29 cellular contexts compared by ENCODE assay signal in the genomic region with DNA sequence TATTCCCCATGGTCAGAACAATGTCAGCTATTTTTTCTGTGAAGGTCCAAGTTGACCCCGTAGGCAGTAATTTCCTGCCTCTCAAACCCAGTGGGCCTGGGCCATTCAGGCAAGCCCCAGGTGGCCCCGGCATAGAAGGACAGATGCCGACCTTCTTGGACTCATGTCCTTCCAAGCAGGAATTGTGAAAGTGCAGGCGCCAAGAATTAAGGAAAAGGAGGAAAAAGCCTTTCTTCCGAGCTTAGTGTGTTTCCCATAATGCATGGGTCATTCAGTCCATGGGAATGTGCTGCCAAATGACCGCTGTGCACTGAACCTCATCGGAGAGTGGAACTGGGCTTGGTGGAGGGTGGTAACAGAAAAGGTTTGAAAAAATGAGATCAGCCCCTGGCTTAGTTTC.
A peak's percentile ranks its signal among the peaks of the same experiment; 100 is the strongest.
DNase-seq lines count a peak whose midpoint lies in the region; ATAC-seq, FAIRE-seq and TF ChIP-seq lines count a peak whose summit lies in the region.
"Had no signal": no experiment of that assay in that cellular context is flagged by ENCODE, and none has a peak within 500 bp of the region (broad histone marks: within the 10 kb centered on the region; RNA-seq: fewer than 3 reads in every experiment).

No MANE protein-coding gene starts in this region.

- H3K4me1 ChIP-seq in IMR-90 (ENCODE audit: control insufficient read depth, insufficient read depth, low read length) (peaks cover 16% of the 10 kb centered on the region), astrocyte (ENCODE audit: insufficient read depth, low read length) (no peaks in the 10 kb centered on the region), heart left ventricle (peaks cover 0 to 21% (median 0%) of the 10 kb centered on the region in 12 donors), mesenchymal stem cell (ENCODE audit: control insufficient read depth, insufficient read depth, low read depth, low read length) (peaks cover 9% of the 10 kb centered on the region)
- H3K4me1 ChIP-seq: ascending aorta had no signal

- H3K4me3 ChIP-seq in IMR-90 (ENCODE audit: insufficient read depth, low read depth, low read length), result no peak overlapping the region
- no peak overlapping the region for H3K4me3 ChIP-seq in astrocyte (ENCODE audit: insufficient read depth, low read depth, low read length)
- no peak overlapping the region for H3K4me3 ChIP-seq in heart left ventricle
- no peak overlapping the region for H3K4me3 ChIP-seq in mesenchymal stem cell (ENCODE audit: insufficient read depth in 1 of 2, low read depth in 1 of 2, low read length in 2 of 2)
- H3K4me3 ChIP-seq: ascending aorta had no signal

- in situ Hi-C loops in IMR-90 (cut with MboI; ENCODE audit: low sequenced_read_pairs), result no loop called here

- no TSS peak for BruUV-seq in IMR-90 (replicated peaks; lab: Mats Ljungman, UMichigan)

- no peak overlapping the region for H3K27ac Mint-ChIP-seq in astrocyte (ENCODE audit: unreplicated experiment)
- H3K27ac Mint-ChIP-seq: activated CD8-positive, alpha-beta T cell treated with anti-CD3 and anti-CD28 coated beads, Interleukin-2, amount 10 ng/mL, durations not matched to agents 7 days and 5 days; activated naive CD4-positive, alpha-beta T cell treated with anti-CD3 and anti-CD28 coated beads, Interleukin-2, amount 50 U/mL, for 72 hours; dendritic cell treated with granulocyte-macrophage colony-stimulating factor and Interleukin-4, amounts not matched to agents 40 ng/mL and 50 ng/mL, for 4 days; naive thymus-derived CD4-positive, alpha-beta T cell; stimulated activated effector memory CD8-positive, alpha-beta T cell treated with anti-CD3 and anti-CD28 coated beads, Interleukin-12 subunit alpha, Interleukin-12 subunit beta, amount 100 ng/mL, for 72 hours; T-helper 1 cell treated with Interleukin-12 subunit alpha and Interleukin-12 subunit beta and Interleukin-4 antibody, amounts not matched to agents 30 μg/mL and 1 μg/mL, for 36 hours; type B pancreatic cell had no signal

- H3K9ac ChIP-seq in IMR-90 (ENCODE audit: low read depth, low read length) (no peak overlapping the region), astrocyte (ENCODE audit: low read length) (no peak overlapping the region), mesenchymal stem cell (ENCODE audit: low read length) (no peak overlapping the region)
- H3K9ac ChIP-seq: SK-N-SH had no signal

- WGBS in IMR-90 (ENCODE audit: extremely low coverage in 2 of 2, insufficient read length in 1 of 2), 2 experiments, result 90% methylated on average over 4 of the region's 7 CpGs; no CpG with 5 or more reads in 1 of the 2 experiments
- 52 to 66% (median 57%) methylated on average over 7 of the region's 7 CpGs for WGBS in heart left ventricle, 4 donors
- WGBS in mesenchymal stem cell, result 93% methylated on average over 7 of the region's 7 CpGs

- H3K27ac ChIP-seq in IMR-90 (ENCODE audit: insufficient read depth, low read length), result no peak overlapping the region
- H3K27ac ChIP-seq in astrocyte (ENCODE audit: low read depth, low read length), result no peak overlapping the region
- peak overlapping the region in 10 of 12 donors; percentile 4 to 75 (median 52) for H3K27ac ChIP-seq in heart left ventricle
- H3K27ac ChIP-seq in mesenchymal stem cell (ENCODE audit: low read length, poor library complexity, severe bottlenecking), result no peak overlapping the region
- H3K27ac ChIP-seq: ascending aorta had no signal

- H2BK5ac ChIP-seq in IMR-90 (ENCODE audit: low read depth, low read length, poor library complexity, severe bottlenecking) (no peak overlapping the region), mesenchymal stem cell (ENCODE audit: low read depth, low read length, poor library complexity, severe bottlenecking) (no peak overlapping the region)

- DNase-seq in IMR-90, result no peak
- no peak for DNase-seq in astrocyte (ENCODE audit: low read depth)
- peak; percentile 53 to 75 (median 57) for DNase-seq in heart left ventricle
- DNase-seq in mesenchymal stem cell, result no peak
- no peak for DNase-seq in HK-2 (ENCODE audit: unreplicated experiment)
- no peak for DNase-seq in UCSD-AML1 (lab: John Stamatoyannopoulos, UW; ENCODE audit: unreplicated experiment)
- DNase-seq in NCI-H1436 (lab: John Stamatoyannopoulos, UW), result no peak
- DNase-seq: ACHN; activated CD8-positive, alpha-beta T cell treated with anti-CD3 and anti-CD28 coated beads, Interleukin-2, amount 10 ng/mL, durations not matched to agents 7 days and 5 days; activated T-cell treated with anti-CD3 and anti-CD28 coated beads for 4 hours; central memory CD4-positive, alpha-beta T cell; head of caudate nucleus; midbrain; naive thymus-derived CD4-positive, alpha-beta T cell; NCI-H1092; NCI-H1930; NCI-H69; RPMI8226; SK-N-SH; stimulated activated CD4-positive, alpha-beta T cell treated with anti-CD3 and anti-CD28 coated beads, Interleukin-4, amount 100 ng/mL, for 1 hour had no signal

- no peak overlapping the region for H2BK12ac ChIP-seq in mesenchymal stem cell (ENCODE audit: low read length in 2 of 2)

- POLR2A ChIA-PET in IMR-90 (lab: Charles Lee; ENCODE audit: unreplicated experiment), result no interaction called here

- H3K9me1 ChIP-seq in IMR-90 (ENCODE audit: insufficient read depth, low read length), result no peaks in the 10 kb centered on the region

- no peak for FAIRE-seq in astrocyte (lab: Jason Lieb, UNC)
- FAIRE-seq: H1 had no signal

- H3K27me3 ChIP-seq in IMR-90 (ENCODE audit: control insufficient read depth, insufficient read depth, low read length), result no peaks in the 10 kb centered on the region
- no peaks in the 10 kb centered on the region for H3K27me3 ChIP-seq in astrocyte (ENCODE audit: insufficient read depth, low read length)
- no peaks in the 10 kb centered on the region for H3K27me3 ChIP-seq in heart left ventricle
- H3K27me3 ChIP-seq in mesenchymal stem cell (ENCODE audit: control insufficient read depth in 1 of 2, insufficient read depth in 1 of 2, low read length in 2 of 2), result no peaks in the 10 kb centered on the region
- H3K27me3 ChIP-seq: ascending aorta had no signal

- no peak overlapping the region for H3K18ac ChIP-seq in IMR-90 (ENCODE audit: low read depth, low read length)
- no peak overlapping the region for H3K18ac ChIP-seq in mesenchymal stem cell (ENCODE audit: low read depth in 1 of 2, low read length in 2 of 2)

- TF ChIP-seq POLR2A in IMR-90 (IDR thresholded peaks at IDR 0.05; ENCODE audit: low read depth, low read length), result no peak
- no peak for TF ChIP-seq POLR2A in heart left ventricle (IDR thresholded peaks at IDR 0.05)

- no peak overlapping the region for H4K5ac ChIP-seq in IMR-90 (ENCODE audit: low read depth, low read length)

- H2AFZ ChIP-seq in IMR-90 (replicated peaks; ENCODE audit: low read length, poor library complexity), result no peak overlapping the region
- no peak overlapping the region for H2AFZ ChIP-seq in astrocyte (ENCODE audit: low read depth, low read length)
- no peak overlapping the region for H2AFZ ChIP-seq in mesenchymal stem cell (ENCODE audit: low read depth, low read length)

- H3K4me2 ChIP-seq in IMR-90 (ENCODE audit: low read depth, low read length) (no peak overlapping the region), astrocyte (ENCODE audit: low read length) (no peak overlapping the region), mesenchymal stem cell (ENCODE audit: low read length, poor library complexity, severe bottlenecking) (no peak overlapping the region)
- H3K4me2 ChIP-seq: SK-N-SH had no signal

- ATAC-seq in IMR-90 (ENCODE audit: low read depth), result no peak
- peak; percentile 77 to 90 (median 78) for ATAC-seq in heart left ventricle
- no peak for ATAC-seq in GM18907 (IDR thresholded peaks at IDR 0.05; ENCODE audit: unreplicated experiment)
- ATAC-seq: activated CD8-positive, alpha-beta T cell treated with anti-CD3 and anti-CD28 coated beads, Interleukin-2, amount 10 ng/mL, durations not matched to agents 7 days and 5 days; activated naive CD4-positive, alpha-beta T cell treated with anti-CD3 and anti-CD28 coated beads, Interleukin-2, amount 50 U/mL, for 72 hours; left lobe of liver; naive thymus-derived CD4-positive, alpha-beta T cell; stimulated activated effector memory CD8-positive, alpha-beta T cell treated with anti-CD3 and anti-CD28 coated beads, Interleukin-12 subunit alpha, Interleukin-12 subunit beta, amount 100 ng/mL, for 72 hours had no signal

- no peak for TF ChIP-seq CTCF in IMR-90 (conservative IDR thresholded peaks at IDR 0.05; ENCODE audit: low read depth, low read length)
- TF ChIP-seq CTCF in astrocyte (IDR thresholded peaks at IDR 0.05; ENCODE audit: insufficient read depth, low read depth, low read length), result no peak
- no peak for TF ChIP-seq CTCF in heart left ventricle (IDR thresholded peaks at IDR 0.05)

- H2BK20ac ChIP-seq in IMR-90 (ENCODE audit: low read depth, low read length), result peak overlapping the region; percentile 30; the same call in 1 of the 2 replicates

- intact Hi-C loops in IMR-90 (cut with micrococcal nuclease), result loop anchor here (5.0 to 10.0 kb wide), 2 partner anchors 87 to 1040 kb away; no protein-coding TSS in a partner anchor
- intact Hi-C loops in heart left ventricle (cut with DNase I), result loop anchor here in 8 of 10 donors (2.0 to 10.0 kb wide), 5 partner anchors 78 to 1050 kb away; a partner anchor contains a TSS

- H4K8ac ChIP-seq in IMR-90 (ENCODE audit: low read depth in 2 of 2, low read length in 2 of 2), result no peak overlapping the region
- no peak overlapping the region for H4K8ac ChIP-seq in mesenchymal stem cell (ENCODE audit: low read length)

- H3K36me3 ChIP-seq in IMR-90 (ENCODE audit: control insufficient read depth, insufficient read depth, low read length), result no peaks in the 10 kb centered on the region
- H3K36me3 ChIP-seq in astrocyte (ENCODE audit: insufficient read depth, low read length), result no peaks in the 10 kb centered on the region
- no peaks in the 10 kb centered on the region for H3K36me3 ChIP-seq in heart left ventricle
- no peaks in the 10 kb centered on the region for H3K36me3 ChIP-seq in mesenchymal stem cell (ENCODE audit: control insufficient read depth in 1 of 2, insufficient read depth in 2 of 2, low read depth in 1 of 2, low read length in 2 of 2)
- H3K36me3 ChIP-seq: ascending aorta had no signal

- no peak overlapping the region for H2AK9ac ChIP-seq in IMR-90 (replicated peaks; ENCODE audit: low read depth, low read length, poor library complexity)

- dilution Hi-C loops in IMR-90 (cut with HindIII; ENCODE audit: low sequenced_read_pairs, unreplicated experiment), result no loop called here

- CTCF ChIA-PET in IMR-90 (lab: Yijun Ruan, JAX), result no interaction called here

- H3K14ac ChIP-seq in IMR-90 (replicated peaks; ENCODE audit: low read depth, low read length), result no peak overlapping the region
- no peak overlapping the region for H3K14ac ChIP-seq in mesenchymal stem cell (ENCODE audit: low read length in 2 of 2)

- H3K9me3 ChIP-seq in IMR-90 (ENCODE audit: control insufficient read depth, insufficient read depth, low read length) (peaks cover 3% of the 10 kb centered on the region; the same call in 1 of the 2 replicates), astrocyte (ENCODE audit: insufficient read depth, low read depth, low read length) (no peaks in the 10 kb centered on the region), heart left ventricle (no peaks in the 10 kb centered on the region), mesenchymal stem cell (ENCODE audit: control insufficient read depth, low read length) (no peaks in the 10 kb centered on the region)
- H3K9me3 ChIP-seq: ascending aorta, SK-N-SH had no signal

- H3K56ac ChIP-seq in IMR-90 (ENCODE audit: extremely low read depth, insufficient read depth, low read length), result no peak overlapping the region

- H3K27me3 Mint-ChIP-seq in astrocyte (ENCODE audit: low read depth, unreplicated experiment), result peaks cover 4% of the 10 kb centered on the region
- H3K27me3 Mint-ChIP-seq: dendritic cell treated with granulocyte-macrophage colony-stimulating factor and Interleukin-4, amounts not matched to agents 40 ng/mL and 50 ng/mL, for 4 days; type B pancreatic cell had no signal

- H4K91ac ChIP-seq in IMR-90 (ENCODE audit: insufficient read depth, low read depth, low read length), result peak overlapping the region; percentile 41; the same call in 1 of the 2 replicates
- H4K91ac ChIP-seq in mesenchymal stem cell (ENCODE audit: low read length), result no peak overlapping the region

- H2BK120ac ChIP-seq in IMR-90 (ENCODE audit: low read depth, low read length), result peak overlapping the region; percentile 18; the same call in 1 of the 2 replicates
- H2BK120ac ChIP-seq in mesenchymal stem cell (ENCODE audit: low read depth, low read length), result no peak overlapping the region

- H3K36me3 Mint-ChIP-seq in astrocyte (ENCODE audit: low read depth, unreplicated experiment), result no peaks in the 10 kb centered on the region
- H3K36me3 Mint-ChIP-seq: activated naive CD4-positive, alpha-beta T cell treated with anti-CD3 and anti-CD28 coated beads, Interleukin-2, amount 50 U/mL, for 72 hours; naive thymus-derived CD4-positive, alpha-beta T cell; stimulated activated effector memory CD8-positive, alpha-beta T cell treated with anti-CD3 and anti-CD28 coated beads, Interleukin-12 subunit alpha, Interleukin-12 subunit beta, amount 100 ng/mL, for 72 hours; type B pancreatic cell had no signal

- H3K4ac ChIP-seq in IMR-90 (ENCODE audit: low read depth, low read length), result no peak overlapping the region; the same call in 1 of the 2 replicates
- H3K4ac ChIP-seq in mesenchymal stem cell (ENCODE audit: low read depth in 1 of 2, low read length in 2 of 2), result no peak overlapping the region

- H3K4me1 Mint-ChIP-seq in astrocyte (ENCODE audit: low read depth, unreplicated experiment), result peaks cover 10% of the 10 kb centered on the region
- H3K4me1 Mint-ChIP-seq: naive thymus-derived CD4-positive, alpha-beta T cell; stimulated activated effector memory CD8-positive, alpha-beta T cell treated with anti-CD3 and anti-CD28 coated beads, Interleukin-12 subunit alpha, Interleukin-12 subunit beta, amount 100 ng/mL, for 72 hours had no signal

- TF ChIP-seq RAD21 in IMR-90 (IDR thresholded peaks at IDR 0.05; ENCODE audit: low read length), result no peak

- H3K4me3 Mint-ChIP-seq in astrocyte (ENCODE audit: unreplicated experiment), result peak overlapping the region; percentile 13
- H3K4me3 Mint-ChIP-seq: activated CD8-positive, alpha-beta T cell treated with anti-CD3 and anti-CD28 coated beads, Interleukin-2, amount 10 ng/mL, durations not matched to agents 7 days and 5 days; dendritic cell treated with granulocyte-macrophage colony-stimulating factor and Interleukin-4, amounts not matched to agents 40 ng/mL and 50 ng/mL, for 4 days; naive thymus-derived CD4-positive, alpha-beta T cell; stimulated activated effector memory CD8-positive, alpha-beta T cell treated with anti-CD3 and anti-CD28 coated beads, Interleukin-12 subunit alpha, Interleukin-12 subunit beta, amount 100 ng/mL, for 72 hours; T-helper 1 cell treated with Interleukin-12 subunit alpha and Interleukin-12 subunit beta and Interleukin-4 antibody, amounts not matched to agents 30 μg/mL and 1 μg/mL, for 36 hours; type B pancreatic cell had no signal

- H3K23ac ChIP-seq in IMR-90 (ENCODE audit: low read depth, low read length) (no peak overlapping the region), mesenchymal stem cell (ENCODE audit: low read length in 2 of 2) (no peak overlapping the region)

- H2AK5ac ChIP-seq in IMR-90 (ENCODE audit: low read depth, low read length) (no peak overlapping the region; the same call in 1 of the 2 replicates), mesenchymal stem cell (ENCODE audit: low read length, severe bottlenecking) (peak overlapping the region; percentile 5)

- peaks cover 1% of the 10 kb centered on the region for H3K9me3 Mint-ChIP-seq in astrocyte (ENCODE audit: unreplicated experiment)
- H3K9me3 Mint-ChIP-seq: dendritic cell treated with granulocyte-macrophage colony-stimulating factor and Interleukin-4, amounts not matched to agents 40 ng/mL and 50 ng/mL, for 4 days; naive thymus-derived CD4-positive, alpha-beta T cell; stimulated activated effector memory CD8-positive, alpha-beta T cell treated with anti-CD3 and anti-CD28 coated beads, Interleukin-12 subunit alpha, Interleukin-12 subunit beta, amount 100 ng/mL, for 72 hours; T-helper 1 cell treated with Interleukin-12 subunit alpha and Interleukin-12 subunit beta and Interleukin-4 antibody, amounts not matched to agents 30 μg/mL and 1 μg/mL, for 36 hours had no signal

- H2BK15ac ChIP-seq in IMR-90 (ENCODE audit: low read depth, low read length), result 0 out of 3 replicates have a peak overlapping the region, but pooled peaks have one; percentile 14
- H2BK15ac ChIP-seq in mesenchymal stem cell (ENCODE audit: low read depth, poor library complexity, severe bottlenecking), result no peak overlapping the region

- H4K20me1 ChIP-seq in IMR-90 (ENCODE audit: insufficient read depth, low read length) (no peaks in the 10 kb centered on the region), astrocyte (ENCODE audit: insufficient read depth, low read length) (no peaks in the 10 kb centered on the region)

- H3K79me1 ChIP-seq in IMR-90 (ENCODE audit: low read depth in 1 of 2, low read length in 2 of 2) (no peaks in the 10 kb centered on the region), mesenchymal stem cell (replicated peaks; ENCODE audit: low read length, poor library complexity, severe bottlenecking) (no peaks in the 10 kb centered on the region)

- no peaks in the 10 kb centered on the region for H3K79me2 ChIP-seq in astrocyte (ENCODE audit: insufficient read depth, low read length)

Comparison
In these comparisons a context has a peak if more than half of its experiments do, and no peak if none do; other contexts are left out.
1. ATAC-seq: peak in heart left ventricle (4 of 4); none in IMR-90 (single experiment) and GM18907 (single experiment).
2. DNase-seq: peak in heart left ventricle (5 of 5); none in IMR-90 (single experiment), astrocyte (single experiment), mesenchymal stem cell (single experiment), HK-2 (single experiment), UCSD-AML1 (single experiment) and NCI-H1436 (single experiment).
3. H3K27ac ChIP-seq: peak in heart left ventricle (10 of 12); none in IMR-90 (single experiment), astrocyte (single experiment) and mesenchymal stem cell (single experiment).